ENCODE assay signal across 16 cellular contexts in the genomic region with DNA sequence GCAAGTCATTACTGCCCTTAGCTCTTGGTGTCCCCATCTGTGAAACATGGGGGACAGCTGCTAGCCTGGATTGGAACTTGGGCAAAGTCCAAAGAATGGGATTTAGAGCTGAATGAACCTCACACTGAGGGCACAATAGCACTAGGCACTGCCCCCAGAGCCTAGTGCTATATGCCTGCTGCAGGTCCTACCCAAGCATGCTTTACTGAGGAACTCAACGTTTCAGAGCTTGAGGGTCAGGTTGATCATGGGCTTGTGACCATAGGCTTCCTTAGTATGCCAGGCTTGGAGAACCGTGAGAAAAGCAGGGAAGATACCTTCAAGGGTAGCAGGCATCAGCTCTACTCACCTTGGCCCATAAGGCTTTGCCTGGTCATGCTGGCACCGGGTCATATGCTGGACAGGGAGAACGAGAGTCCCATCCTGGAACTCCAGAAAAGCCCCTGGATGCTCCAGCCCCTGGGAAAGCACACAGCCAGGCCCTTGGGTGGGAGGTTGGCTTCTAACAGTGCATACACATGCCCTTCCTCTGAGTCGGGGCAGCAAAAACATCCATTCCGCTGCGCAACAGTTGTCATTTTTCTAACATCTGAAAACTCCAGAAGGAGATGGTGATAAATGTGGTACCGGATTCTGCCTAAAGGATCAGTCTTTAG. TPM values are rescaled to one million over a fixed set of nuclear protein-coding genes. Genes with fewer than 3 reads are reported as not detected.
DNase-seq lines count a peak whose midpoint lies in the region; ATAC-seq, FAIRE-seq and TF ChIP-seq lines count a peak whose summit lies in the region.
"Had no signal": no experiment of that assay in that cellular context is flagged by ENCODE, and none has a peak within 500 bp of the region (broad histone marks: within the 10 kb centered on the region; RNA-seq: fewer than 3 reads in every experiment).

No MANE protein-coding gene starts in this region.

- 86 to 92% (median 91%) methylated on average over 8 of the region's 8 CpGs for WGBS in small intestine, 3 donors

- no peak overlapping the region for H3K4me3 ChIP-seq in RWPE2 (ENCODE audit: severe bottlenecking)
- no peak overlapping the region for H3K4me3 ChIP-seq in keratinocyte (ENCODE audit: control insufficient read depth in 2 of 3, extremely low read depth in 1 of 3, insufficient read depth in 2 of 3, low read depth in 1 of 3, low read length in 3 of 3)
- no peak overlapping the region for H3K4me3 ChIP-seq in small intestine (ENCODE audit: low read depth in 1 of 2, low read length in 2 of 2)
- H3K4me3 ChIP-seq in colonic mucosa = no peak overlapping the region

- H3K36me3 ChIP-seq in RWPE2 (ENCODE audit: low read depth) = peaks cover 46% of the 10 kb centered on the region
- peaks cover 23 to 59% of the 10 kb centered on the region in 2 experiments for H3K36me3 ChIP-seq in keratinocyte (ENCODE audit: control insufficient read depth in 2 of 2, extremely low read depth in 1 of 2, insufficient read depth in 2 of 2, low read length in 2 of 2)
- peaks cover 0 to 19% of the 10 kb centered on the region in 2 donors for H3K36me3 ChIP-seq in small intestine (ENCODE audit: control insufficient read depth in 2 of 2, insufficient read depth in 2 of 2, low read length in 2 of 2)
- H3K36me3 ChIP-seq in colonic mucosa = peaks cover 20% of the 10 kb centered on the region

- intact Hi-C loops in colonic mucosa (cut with DNase I) = no loop called here

- H3K9me3 ChIP-seq in RWPE2 (ENCODE audit: severe bottlenecking) (no peaks in the 10 kb centered on the region), keratinocyte (ENCODE audit: control insufficient read depth, low read depth, low read length) (no peaks in the 10 kb centered on the region), small intestine (ENCODE audit: control insufficient read depth, low read depth) (no peaks in the 10 kb centered on the region), colonic mucosa (no peaks in the 10 kb centered on the region)

- H3K4me1 ChIP-seq in RWPE2 (ENCODE audit: insufficient read depth, poor library complexity, severe bottlenecking) (peaks cover 15% of the 10 kb centered on the region), keratinocyte (ENCODE audit: control insufficient read depth, extremely low read depth, insufficient read depth, low read length) (peaks cover 16% of the 10 kb centered on the region), small intestine (ENCODE audit: control insufficient read depth in 2 of 2, insufficient read depth in 1 of 2, low read depth in 1 of 2, low read length in 1 of 2) (no peaks in the 10 kb centered on the region), colonic mucosa (no peaks in the 10 kb centered on the region)

- H3K27ac ChIP-seq in C4-2B = peak overlapping the region; percentile 10; the same call in 1 of the 2 replicates
- peak overlapping the region; percentile 44 for H3K27ac ChIP-seq in RWPE2 (ENCODE audit: poor library complexity, severe bottlenecking)
- peak overlapping the region; percentile 37 for H3K27ac ChIP-seq in keratinocyte (ENCODE audit: control insufficient read depth, insufficient read depth, low read length)
- no peak overlapping the region for H3K27ac ChIP-seq in small intestine (ENCODE audit: low read depth in 1 of 2, low read length in 1 of 2)
- no peak overlapping the region for H3K27ac ChIP-seq in colonic mucosa

- TF ChIP-seq CTCF in C4-2B (conservative IDR thresholded peaks at IDR 0.05) = no peak
- no peak for TF ChIP-seq CTCF in RWPE2 (IDR thresholded peaks at IDR 0.05; ENCODE audit: poor library complexity, severe bottlenecking)
- no peak for TF ChIP-seq CTCF in keratinocyte (optimal IDR thresholded peaks at IDR 0.05 in 1 of 3, IDR thresholded peaks at IDR 0.05 in 1 of 3, conservative IDR thresholded peaks at IDR 0.05 in 1 of 3; ENCODE audit: extremely low read depth in 1 of 3, insufficient read depth in 2 of 3, low read length in 3 of 3)
- no peak for TF ChIP-seq CTCF in GM10266 (IDR thresholded peaks at IDR 0.05; ENCODE audit: control insufficient read depth, insufficient read depth, low read depth, missing control alignments)
- TF ChIP-seq CTCF in colonic mucosa (IDR thresholded peaks at IDR 0.05) = no peak

- ATAC-seq in RWPE2 (ENCODE audit: low read depth) (no peak), GM21423 (IDR thresholded peaks at IDR 0.05; ENCODE audit: unreplicated experiment) (no peak), HG02642 (IDR thresholded peaks at IDR 0.05; ENCODE audit: poor library complexity, unreplicated experiment) (no peak)

- H3K9me1 ChIP-seq in keratinocyte (ENCODE audit: control insufficient read depth, extremely low read depth, insufficient read depth, low read length) = peaks cover 3% of the 10 kb centered on the region

- H3K79me2 ChIP-seq in keratinocyte (ENCODE audit: control insufficient read depth, insufficient read depth, low read length) = no peaks in the 10 kb centered on the region

- dilution Hi-C loops in keratinocyte (cut with MboI; ENCODE audit: extremely low pct_ligation_motif_present, low sequenced_read_pairs) = no loop called here

- FAIRE-seq in keratinocyte (lab: Jason Lieb, UNC) (no peak), small intestine (lab: Jason Lieb, UNC) (no peak)
- FAIRE-seq: G401.6 had no signal

- no peaks in the 10 kb centered on the region for H3K27me3 ChIP-seq in RWPE2 (ENCODE audit: insufficient read depth, poor library complexity, severe bottlenecking)
- H3K27me3 ChIP-seq in keratinocyte (ENCODE audit: control insufficient read depth, extremely low read depth, insufficient read depth, low read length) = no peaks in the 10 kb centered on the region
- H3K27me3 ChIP-seq in small intestine (ENCODE audit: control insufficient read depth in 2 of 2, insufficient read depth in 2 of 2, low read length in 2 of 2) = no peaks in the 10 kb centered on the region
- H3K27me3 ChIP-seq in colonic mucosa = no peaks in the 10 kb centered on the region

- H3K9ac ChIP-seq in keratinocyte (ENCODE audit: control insufficient read depth, extremely low read depth, insufficient read depth, low read length) (peak overlapping the region; percentile 4), colonic mucosa (ENCODE audit: low read depth in 2 of 2, low read length in 2 of 2) (no peak overlapping the region)

- DNase-seq in RWPE2 (ENCODE audit: low spot score) (no peak), keratinocyte (ENCODE audit: low read depth, low spot score) (no peak), small intestine (peak; percentile 20), GM10266 (ENCODE audit: extremely low spot score) (no peak), colonic mucosa (no peak)
- DNase-seq: activated CD4-positive, alpha-beta T cell treated with anti-CD3 and anti-CD28 coated beads, Interleukin-2, amount 10 ng/mL, durations not matched to agents 24 days and 14 days; activated effector memory CD4-positive, alpha-beta T cell treated with anti-CD3 and anti-CD28 coated beads, Interleukin-2, amount 50 U/mL, for 16 hours; CD8-positive, alpha-beta memory T cell; occipital lobe; stimulated activated CD4-positive, alpha-beta T cell treated with anti-CD3 and anti-CD28 coated beads, Interleukin-1b, Interleukin-23, amount 100 ng/mL, for 48 hours; stimulated activated CD8-positive, alpha-beta memory T cell treated with anti-CD3 and anti-CD28 coated beads, Interleukin-4, amount 100 ng/mL, for 48 hours; T-helper 2 cell had no signal

- H4K20me1 ChIP-seq in keratinocyte (ENCODE audit: control insufficient read depth, extremely low read depth, insufficient read depth, low read length) = peaks cover 11% of the 10 kb centered on the region

- H3K4me2 ChIP-seq in keratinocyte (ENCODE audit: control insufficient read depth, extremely low read depth, insufficient read depth, low read depth, low read length) = no peak overlapping the region

- H2AFZ ChIP-seq in keratinocyte (ENCODE audit: control insufficient read depth, low read length) = no peak overlapping the region

RNA-seq across cellular contexts. Expression of gene EIF2S2, which starts 29.7 kb away (rescaled TPM):
- 78.8 to 131 TPM (median 95.2 TPM) in 3 replicates for polyA plus RNA-seq in keratinocyte
- 331 TPM for polyA plus RNA-seq in keratinocyte (2011; ENCODE audit: low read depth)
- polyA plus RNA-seq in keratinocyte (2011; cell fraction: cytosol; rRNA removed) = 94.1 and 149 TPM in 2 replicates
- 52.4 and 72.8 TPM in 2 replicates for polyA plus RNA-seq in keratinocyte (2011; cell fraction: nucleus; rRNA removed)
- polyA plus RNA-seq in keratinocyte (2012; ENCODE audit: low replicate concordance) = 115 and 164 TPM in 2 replicates
- 9.2 to 29.5 TPM (median 24.8 TPM) in 3 replicates for polyA minus RNA-seq in keratinocyte
- 56.8 TPM for polyA minus RNA-seq in keratinocyte (2011; cell fraction: cytosol; rRNA and poly(A)+ RNA removed)
- 9.9 and 19.2 TPM in 2 replicates for polyA minus RNA-seq in keratinocyte (2011; cell fraction: nucleus; rRNA and poly(A)+ RNA removed)
- 10 to 100 TPM; 41.4 to 93.5 (median 62.7) TPM for polyA plus RNA-seq in small intestine
- total RNA-seq in colonic mucosa = 10 to 100 TPM; 53.1 to 71.6 TPM

Comparison
In these comparisons a context has a peak if more than half of its experiments do, and no peak if none do; other contexts are left out.
1. H3K27ac ChIP-seq: peak in C4-2B (single experiment), RWPE2 (single experiment) and keratinocyte (single experiment); none in small intestine (0 of 2) and colonic mucosa (single experiment).